ENCODE assay signal across 8 cellular contexts in the genomic region with DNA sequence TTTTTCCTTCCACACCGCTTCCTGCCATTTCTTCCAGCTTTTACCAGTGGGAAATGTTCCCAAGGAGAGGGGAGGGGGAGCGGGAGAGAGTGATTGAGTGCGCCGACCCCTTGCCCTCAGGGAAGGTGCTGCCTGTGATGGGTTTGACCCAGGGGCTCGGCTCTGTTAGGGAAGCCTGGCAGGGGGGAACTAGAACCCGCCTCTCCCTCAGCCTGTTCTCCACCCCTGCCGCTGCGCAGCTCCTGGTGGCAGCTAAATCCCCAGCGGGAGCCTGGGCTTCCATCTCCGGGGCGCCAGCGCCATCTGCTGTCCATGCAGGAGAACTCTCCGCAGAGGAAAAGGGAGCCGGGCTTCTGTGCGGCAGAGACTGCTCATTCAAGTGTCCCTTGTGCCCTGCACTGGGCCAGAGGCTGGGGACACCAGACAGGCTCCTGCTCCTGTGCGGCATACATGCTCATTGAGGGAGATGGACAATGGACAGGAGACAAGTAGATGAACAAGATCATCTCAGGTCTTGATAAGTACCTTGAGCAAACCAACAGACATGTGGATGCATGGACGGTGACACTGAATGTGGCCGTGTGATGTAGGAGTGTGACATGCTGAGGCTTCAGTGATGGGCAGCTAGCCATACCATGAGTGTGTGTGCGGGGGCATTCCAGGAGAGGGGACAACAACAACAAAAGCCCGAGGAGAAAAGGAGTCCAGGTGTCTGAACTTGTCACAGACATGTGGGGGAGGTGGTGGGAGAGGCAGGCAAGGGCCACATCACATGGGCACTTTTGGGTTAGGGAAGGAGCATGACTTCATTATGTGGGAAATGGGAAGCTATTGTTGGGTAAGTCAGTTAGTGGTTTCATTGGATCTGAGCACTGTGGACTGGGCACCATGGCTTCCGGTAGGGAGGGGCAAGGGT. TPM values are rescaled to one million over a fixed set of nuclear protein-coding genes. Genes with fewer than 3 reads are reported as not detected.
DNase-seq lines count a peak whose midpoint lies in the region; ATAC-seq, FAIRE-seq and TF ChIP-seq lines count a peak whose summit lies in the region.

No MANE protein-coding gene starts in this region.

- H3K4me3 ChIP-seq in H7 (ENCODE audit: insufficient read depth, low read depth, low read length) (peak overlapping the region; percentile 29), LNCaP clone FGC (ENCODE audit: low read depth, low read length) (no peak overlapping the region), osteoblast (ENCODE audit: insufficient read depth, low read length) (peak overlapping the region; percentile 56), thoracic aorta (peak overlapping the region; percentile 63)

- peak; percentile 75 for ATAC-seq in foreskin keratinocyte
- peak; percentile 67 for ATAC-seq in thoracic aorta (ENCODE audit: insufficient number of reproducible peaks, low FRiP score, low read depth)

- no peaks in the 10 kb centered on the region for H4K20me1 ChIP-seq in osteoblast (ENCODE audit: insufficient read depth, low read length)

- no peaks in the 10 kb centered on the region for H3K79me2 ChIP-seq in osteoblast (ENCODE audit: insufficient read depth, low read length)

- peaks cover 16% of the 10 kb centered on the region for H3K27me3 ChIP-seq in H7 (ENCODE audit: control insufficient read depth, insufficient read depth, low read length)
- peaks cover 50% of the 10 kb centered on the region for H3K27me3 ChIP-seq in foreskin keratinocyte
- H3K27me3 ChIP-seq in osteoblast (ENCODE audit: insufficient read depth, low read length) = peaks cover 41% of the 10 kb centered on the region
- no peaks in the 10 kb centered on the region for H3K27me3 ChIP-seq in thoracic aorta (replicated peaks; ENCODE audit: insufficient read depth)

- FAIRE-seq in G401.6 (lab: Jason Lieb, UNC) = peak; percentile 66

- no peak overlapping the region for H3K27ac ChIP-seq in foreskin keratinocyte
- no peak overlapping the region for H3K27ac ChIP-seq in osteoblast (ENCODE audit: low read depth, low read length)
- no peak overlapping the region for H3K27ac ChIP-seq in thoracic aorta

- H2AFZ ChIP-seq in osteoblast (ENCODE audit: low read length) = peak overlapping the region; percentile 61

- no peaks in the 10 kb centered on the region for H3K9me3 ChIP-seq in osteoblast (ENCODE audit: low read depth, low read length)
- no peaks in the 10 kb centered on the region for H3K9me3 ChIP-seq in thoracic aorta

- H3K4me2 ChIP-seq in osteoblast (ENCODE audit: insufficient read depth, low read length) = peak overlapping the region; percentile 75

- TF ChIP-seq CTCF in LNCaP clone FGC (IDR thresholded peaks at IDR 0.05; ENCODE audit: control insufficient read depth, extremely low read depth, insufficient read depth) (peak; percentile 91), foreskin keratinocyte (conservative IDR thresholded peaks at IDR 0.05) (peak; percentile 99), osteoblast (IDR thresholded peaks at IDR 0.05; ENCODE audit: extremely low read depth, low read depth, low read length) (peak; percentile 92), thoracic aorta (IDR thresholded peaks at IDR 0.05) (peak; percentile 98)

- H3K4me1 ChIP-seq in foreskin keratinocyte (no peaks in the 10 kb centered on the region), osteoblast (ENCODE audit: insufficient read depth, low read length) (peaks cover 4% of the 10 kb centered on the region), thoracic aorta (ENCODE audit: control insufficient read depth in 1 of 2, low read depth in 2 of 2) (peaks cover 0 to 9% of the 10 kb centered on the region in 2 donors)

- H3K36me3 ChIP-seq in H7 (replicated peaks; ENCODE audit: control insufficient read depth, insufficient read depth, low read length) = no peaks in the 10 kb centered on the region
- H3K36me3 ChIP-seq in osteoblast (ENCODE audit: insufficient read depth, low read length) = no peaks in the 10 kb centered on the region
- no peaks in the 10 kb centered on the region for H3K36me3 ChIP-seq in thoracic aorta

- DNase-seq in H7 = peak; percentile 97
- DNase-seq in LNCaP clone FGC (ENCODE audit: low read depth) = no peak
- DNase-seq in SIG-M5 (lab: John Stamatoyannopoulos, UW) = peak; percentile 28
- peak; percentile 93 for DNase-seq in activated effector memory CD4-positive, alpha-beta T cell treated with anti-CD3 and anti-CD28 coated beads, Interleukin-2, amount 50 U/mL, for 16 hours
- peak; percentile 29 to 55 for DNase-seq in foreskin keratinocyte
- DNase-seq in osteoblast (ENCODE audit: insufficient read length, low spot score, missing footprints) = peak; percentile 98
- DNase-seq in thoracic aorta (ENCODE audit: low spot score) = no peak

RNA-seq across cellular contexts. Expression of a gene that starts 13.3 kb away (rescaled TPM):
- total RNA-seq in H7 (2014; rRNA removed; shearing (Covaris generic)) = 104 and 113 TPM in 2 replicates
- total RNA-seq in foreskin keratinocyte (93.1 and 105 TPM in 2 replicates), osteoblast (192 and 221 TPM in 2 replicates), thoracic aorta (100 to 1,000 TPM; 184 to 269 TPM)
- 117 and 130 TPM in 2 replicates for polyA plus RNA-seq in foreskin keratinocyte

RNA-seq across cellular contexts. Expression of a gene that starts 13.5 kb away (rescaled TPM):
- total RNA-seq in H7 (2014; rRNA removed; shearing (Covaris generic)) = 2.9 and 4.2 TPM in 2 replicates
- total RNA-seq in foreskin keratinocyte (1.0 and 1.2 TPM in 2 replicates), osteoblast (1.1 and 1.5 TPM in 2 replicates), thoracic aorta (1 to 10 TPM; 1.4 to 3.9 TPM)
- polyA plus RNA-seq in foreskin keratinocyte = 1.2 and 1.3 TPM in 2 replicates

RNA-seq across cellular contexts. Expression of a gene that starts 16.0 kb away (rescaled TPM):
- 0.07 and 1.2 TPM in 2 replicates for total RNA-seq in H7 (2014; rRNA removed; shearing (Covaris generic))
- total RNA-seq in foreskin keratinocyte = not detected in 2 replicates
- polyA plus RNA-seq in foreskin keratinocyte = not detected in 2 replicates
- under 0.01 TPM in 1 of 2 replicates, not detected in the other for total RNA-seq in osteoblast
- total RNA-seq in thoracic aorta = under 1 TPM in 1 of 2 donors, not detected in 1; 0.41 TPM

RNA-seq across cellular contexts. Expression of a gene that starts 31.6 kb away (rescaled TPM):
- 53.4 and 71.7 TPM in 2 replicates for total RNA-seq in H7 (2014; rRNA removed; shearing (Covaris generic))
- total RNA-seq in foreskin keratinocyte (55.4 and 62.6 TPM in 2 replicates), osteoblast (46.0 and 46.3 TPM in 2 replicates), thoracic aorta (10 to 100 TPM; 30.5 to 56.5 TPM)
- 64.7 and 74.8 TPM in 2 replicates for polyA plus RNA-seq in foreskin keratinocyte

RNA-seq across cellular contexts. Expression of a gene that starts 41.0 kb away (rescaled TPM):
- 155 and 158 TPM in 2 replicates for total RNA-seq in H7 (2014; rRNA removed; shearing (Covaris generic))
- total RNA-seq in foreskin keratinocyte (32.0 and 33.7 TPM in 2 replicates), osteoblast (60.4 and 65.9 TPM in 2 replicates), thoracic aorta (100 to 1,000 TPM in 1 of 2 donors, 10 to 100 TPM in 1; 88.7 to 151 TPM)
- 32.4 and 36.3 TPM in 2 replicates for polyA plus RNA-seq in foreskin keratinocyte

Comparison
In these comparisons a context has a peak if more than half of its experiments do, and no peak if none do; other contexts are left out.
1. DNase-seq: peak in H7 (single experiment), SIG-M5 (single experiment), activated effector memory CD4-positive, alpha-beta T cell treated with anti-CD3 and anti-CD28 coated beads, Interleukin-2, amount 50 U/mL, for 16 hours (single experiment), foreskin keratinocyte (2 of 2) and osteoblast (single experiment); none in LNCaP clone FGC (single experiment) and thoracic aorta (single experiment).
2. Peak in every context shown above with its lines, with median percentiles within 50 percentile points of each other: CTCF ChIP-seq.